In genomic region chr5:176444742-176445141, GRCh38 we compare ENCODE assay signal across 11 cellular contexts.
"Had no signal": no experiment of that assay in that cellular context is flagged by ENCODE, and none has a peak within 500 bp of the region (broad histone marks: within the 10 kb centered on the region; RNA-seq: fewer than 3 reads in every experiment).

No MANE protein-coding gene starts in this region.

- H3K9me3 ChIP-seq: HAP-1 had no signal

- H3K27ac Mint-ChIP-seq: GM23338, H9, HFFc6 had no signal

- H3K4me2 ChIP-seq: GM23338 had no signal

- FAIRE-seq: H1, H54 had no signal

- ATAC-seq: GM23338, HCT116 had no signal

- DNase-seq: GM23248, GOT3, H7, H9, HCEC 1CT, HFFc6 had no signal

- H3K9me3 Mint-ChIP-seq: GM23338, H9, HFFc6 had no signal

- H3K4me3 ChIP-seq: GM23248, GM23338, HAP-1 had no signal

- H3K27ac ChIP-seq: GM23248 had no signal

- H3K9ac ChIP-seq: GM23248 had no signal

- H3K4me3 Mint-ChIP-seq: GM23338, H9, HFFc6 had no signal

- H2AFZ ChIP-seq: GM23248, GM23338 had no signal
